In the genomic region with DNA sequence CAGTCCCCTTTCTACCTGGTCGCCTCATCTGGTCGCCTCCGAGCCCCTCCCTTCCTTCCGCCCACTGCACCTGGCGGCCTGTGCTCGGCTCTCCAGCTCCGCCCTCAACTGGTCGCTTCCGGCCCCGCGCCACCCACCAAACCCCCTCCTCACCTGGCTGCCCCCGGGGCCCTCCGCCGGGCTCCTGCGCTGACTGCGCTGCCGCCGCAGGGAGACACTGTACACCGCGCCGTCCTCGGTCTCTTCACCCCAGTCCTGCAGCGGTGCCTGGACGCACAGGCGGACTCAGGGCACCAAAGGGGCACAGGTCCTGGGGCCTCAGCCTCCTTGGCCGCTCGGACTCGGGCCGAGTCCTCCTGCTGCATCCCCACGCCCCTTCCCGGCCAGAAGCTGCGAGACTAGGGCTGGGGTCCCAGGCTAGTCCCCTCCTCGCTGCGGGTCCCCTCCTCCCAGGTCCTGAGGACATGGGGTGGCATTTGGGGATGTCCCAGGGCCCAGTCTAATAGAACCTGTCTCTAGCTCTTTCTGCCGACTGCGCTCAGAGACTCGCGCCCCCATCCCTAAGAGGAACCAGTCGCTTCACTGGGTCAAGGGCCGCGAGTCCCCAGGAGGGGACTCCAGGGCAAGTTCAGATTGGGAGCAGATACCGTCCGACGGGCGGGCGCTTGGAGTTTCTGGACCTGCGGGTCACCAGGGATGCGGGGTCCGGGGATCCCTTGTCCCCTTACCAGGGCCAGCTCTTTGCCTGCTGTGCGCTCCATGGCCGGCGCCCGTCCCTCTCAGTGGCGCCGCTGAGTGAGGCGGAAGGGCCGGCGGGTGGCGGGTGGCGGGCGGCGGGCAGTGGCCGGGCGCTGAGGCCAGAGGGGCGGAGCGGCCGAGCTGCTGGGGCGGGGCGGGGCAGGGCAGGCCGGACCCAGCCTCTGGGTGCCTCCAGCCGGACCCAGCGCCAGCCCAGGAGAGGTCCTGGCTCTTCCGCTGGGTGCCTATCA, we compare ENCODE assay signal across 1 cellular context.
A peak's percentile ranks its signal among the peaks of the same experiment; 100 is the strongest.
TF ChIP-seq lines count a peak whose summit lies in the region.

A gene with protein sequence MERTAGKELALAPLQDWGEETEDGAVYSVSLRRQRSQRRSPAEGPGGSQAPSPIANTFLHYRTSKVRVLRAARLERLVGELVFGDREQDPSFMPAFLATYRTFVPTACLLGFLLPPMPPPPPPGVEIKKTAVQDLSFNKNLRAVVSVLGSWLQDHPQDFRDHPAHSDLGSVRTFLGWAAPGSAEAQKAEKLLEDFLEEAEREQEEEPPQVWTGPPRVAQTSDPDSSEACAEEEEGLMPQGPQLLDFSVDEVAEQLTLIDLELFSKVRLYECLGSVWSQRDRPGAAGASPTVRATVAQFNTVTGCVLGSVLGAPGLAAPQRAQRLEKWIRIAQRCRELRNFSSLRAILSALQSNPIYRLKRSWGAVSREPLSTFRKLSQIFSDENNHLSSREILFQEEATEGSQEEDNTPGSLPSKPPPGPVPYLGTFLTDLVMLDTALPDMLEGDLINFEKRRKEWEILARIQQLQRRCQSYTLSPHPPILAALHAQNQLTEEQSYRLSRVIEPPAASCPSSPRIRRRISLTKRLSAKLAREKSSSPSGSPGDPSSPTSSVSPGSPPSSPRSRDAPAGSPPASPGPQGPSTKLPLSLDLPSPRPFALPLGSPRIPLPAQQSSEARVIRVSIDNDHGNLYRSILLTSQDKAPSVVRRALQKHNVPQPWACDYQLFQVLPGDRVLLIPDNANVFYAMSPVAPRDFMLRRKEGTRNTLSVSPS (minus strand): TSS at position 797 of the 989 bp plus-strand sequence. CDS start 36 bp downstream, at position 761.

TF ChIP-seq in HEK293, 187 proteins besides CTCF, POLR2A, EP300 and RAD21 (continued from another document):
- TF ChIP-seq, protein P1, sequence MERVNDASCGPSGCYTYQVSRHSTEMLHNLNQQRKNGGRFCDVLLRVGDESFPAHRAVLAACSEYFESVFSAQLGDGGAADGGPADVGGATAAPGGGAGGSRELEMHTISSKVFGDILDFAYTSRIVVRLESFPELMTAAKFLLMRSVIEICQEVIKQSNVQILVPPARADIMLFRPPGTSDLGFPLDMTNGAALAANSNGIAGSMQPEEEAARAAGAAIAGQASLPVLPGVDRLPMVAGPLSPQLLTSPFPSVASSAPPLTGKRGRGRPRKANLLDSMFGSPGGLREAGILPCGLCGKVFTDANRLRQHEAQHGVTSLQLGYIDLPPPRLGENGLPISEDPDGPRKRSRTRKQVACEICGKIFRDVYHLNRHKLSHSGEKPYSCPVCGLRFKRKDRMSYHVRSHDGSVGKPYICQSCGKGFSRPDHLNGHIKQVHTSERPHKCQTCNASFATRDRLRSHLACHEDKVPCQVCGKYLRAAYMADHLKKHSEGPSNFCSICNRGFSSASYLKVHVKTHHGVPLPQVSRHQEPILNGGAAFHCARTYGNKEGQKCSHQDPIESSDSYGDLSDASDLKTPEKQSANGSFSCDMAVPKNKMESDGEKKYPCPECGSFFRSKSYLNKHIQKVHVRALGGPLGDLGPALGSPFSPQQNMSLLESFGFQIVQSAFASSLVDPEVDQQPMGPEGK (tag by site-specific recombination; IDR thresholded peaks at IDR 0.05) = peak; percentile 22; the same call in 1 of the 2 replicates
- TF ChIP-seq GFI1B (tag by site-specific recombination; IDR thresholded peaks at IDR 0.05) (no peak), ZNF23 (tag by site-specific recombination; IDR thresholded peaks at IDR 0.05; ENCODE audit: borderline replicate concordance) (no peak)
